1 cellular context compared by ENCODE assay signal in the genomic region with DNA sequence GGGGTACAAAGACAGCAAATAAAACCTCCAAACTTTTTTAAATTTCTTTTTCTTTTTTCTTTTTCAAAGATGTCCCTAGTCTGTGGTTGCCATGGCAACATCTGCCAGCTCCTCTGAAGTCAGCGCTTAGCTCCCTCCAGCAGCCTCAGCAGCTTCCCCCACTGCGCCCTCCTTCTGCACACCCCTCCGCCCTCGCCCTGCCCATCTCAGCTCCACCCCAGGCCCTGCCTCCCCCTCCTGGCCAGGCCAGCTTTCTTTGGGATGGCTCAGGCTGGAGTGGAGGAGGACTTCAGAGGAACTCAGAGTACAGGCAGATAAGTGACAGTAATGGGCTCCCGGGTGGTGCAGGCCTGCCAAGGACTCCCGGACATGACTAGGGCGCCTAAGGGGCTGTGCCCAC.
TF ChIP-seq lines count a peak whose summit lies in the region.

No MANE protein-coding gene starts in this region.

TF ChIP-seq in HepG2, 621 proteins besides CTCF, POLR2A, EP300 and RAD21:
- TF ChIP-seq, protein P1, sequence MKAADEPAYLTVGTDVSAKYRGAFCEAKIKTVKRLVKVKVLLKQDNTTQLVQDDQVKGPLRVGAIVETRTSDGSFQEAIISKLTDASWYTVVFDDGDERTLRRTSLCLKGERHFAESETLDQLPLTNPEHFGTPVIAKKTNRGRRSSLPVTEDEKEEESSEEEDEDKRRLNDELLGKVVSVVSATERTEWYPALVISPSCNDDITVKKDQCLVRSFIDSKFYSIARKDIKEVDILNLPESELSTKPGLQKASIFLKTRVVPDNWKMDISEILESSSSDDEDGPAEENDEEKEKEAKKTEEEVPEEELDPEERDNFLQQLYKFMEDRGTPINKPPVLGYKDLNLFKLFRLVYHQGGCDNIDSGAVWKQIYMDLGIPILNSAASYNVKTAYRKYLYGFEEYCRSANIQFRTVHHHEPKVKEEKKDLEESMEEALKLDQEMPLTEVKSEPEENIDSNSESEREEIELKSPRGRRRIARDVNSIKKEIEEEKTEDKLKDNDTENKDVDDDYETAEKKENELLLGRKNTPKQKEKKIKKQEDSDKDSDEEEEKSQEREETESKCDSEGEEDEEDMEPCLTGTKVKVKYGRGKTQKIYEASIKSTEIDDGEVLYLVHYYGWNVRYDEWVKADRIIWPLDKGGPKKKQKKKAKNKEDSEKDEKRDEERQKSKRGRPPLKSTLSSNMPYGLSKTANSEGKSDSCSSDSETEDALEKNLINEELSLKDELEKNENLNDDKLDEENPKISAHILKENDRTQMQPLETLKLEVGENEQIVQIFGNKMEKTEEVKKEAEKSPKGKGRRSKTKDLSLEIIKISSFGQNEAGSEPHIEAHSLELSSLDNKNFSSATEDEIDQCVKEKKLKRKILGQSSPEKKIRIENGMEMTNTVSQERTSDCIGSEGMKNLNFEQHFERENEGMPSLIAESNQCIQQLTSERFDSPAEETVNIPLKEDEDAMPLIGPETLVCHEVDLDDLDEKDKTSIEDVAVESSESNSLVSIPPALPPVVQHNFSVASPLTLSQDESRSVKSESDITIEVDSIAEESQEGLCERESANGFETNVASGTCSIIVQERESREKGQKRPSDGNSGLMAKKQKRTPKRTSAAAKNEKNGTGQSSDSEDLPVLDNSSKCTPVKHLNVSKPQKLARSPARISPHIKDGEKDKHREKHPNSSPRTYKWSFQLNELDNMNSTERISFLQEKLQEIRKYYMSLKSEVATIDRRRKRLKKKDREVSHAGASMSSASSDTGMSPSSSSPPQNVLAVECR (CRISPR knock-in tag; IDR thresholded peaks at IDR 0.05; ENCODE audit: borderline replicate concordance), result no peak
- peak; percentile 28; the same call in 1 of the 2 replicates for TF ChIP-seq RFX1 (IDR thresholded peaks at IDR 0.05)
TF ChIP-seq in HepG2: peak in this region for 1.
